In the genomic region with DNA sequence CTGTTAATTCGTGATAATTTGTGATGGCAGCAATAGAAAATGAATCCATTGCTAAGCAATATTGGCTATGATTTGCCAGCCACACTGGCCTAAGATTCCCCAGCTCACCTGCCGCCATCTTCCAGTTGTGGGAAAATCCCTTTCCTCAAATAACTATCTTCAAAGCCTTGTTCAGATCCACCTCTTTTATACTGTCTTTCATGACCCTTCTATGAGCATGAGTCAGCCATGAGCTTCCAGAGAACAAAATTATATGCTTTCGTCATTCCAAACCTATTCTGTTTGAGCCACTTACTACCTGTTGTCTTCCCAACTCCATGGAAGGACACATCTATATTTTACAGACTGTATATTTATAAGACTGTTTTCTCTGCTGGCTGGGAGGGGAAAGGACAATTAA, we compare ENCODE assay signal across 15 cellular contexts. TPM values are rescaled to one million over a fixed set of nuclear protein-coding genes. Genes with fewer than 3 reads are reported as not detected.
DNase-seq lines count a peak whose midpoint lies in the region; ATAC-seq, FAIRE-seq and TF ChIP-seq lines count a peak whose summit lies in the region.
"Had no signal": no experiment of that assay in that cellular context is flagged by ENCODE, and none has a peak within 500 bp of the region (broad histone marks: within the 10 kb centered on the region; RNA-seq: fewer than 3 reads in every experiment).

No MANE protein-coding gene starts in this region.

- no peaks in the 10 kb centered on the region for H3K27me3 Mint-ChIP-seq in neural crest cell (ENCODE audit: low read depth)
- H3K27me3 Mint-ChIP-seq in activated CD4-positive, alpha-beta T cell treated with anti-CD3 and anti-CD28 coated beads, Interleukin-2, amount 10 ng/mL, durations not matched to agents 24 days and 14 days, result peaks cover 40% of the 10 kb centered on the region

- H3K4me1 Mint-ChIP-seq in neural crest cell, result peaks cover 3% of the 10 kb centered on the region
- H3K4me1 Mint-ChIP-seq in activated CD4-positive, alpha-beta T cell treated with anti-CD3 and anti-CD28 coated beads, Interleukin-2, amount 10 ng/mL, durations not matched to agents 24 days and 14 days, result no peaks in the 10 kb centered on the region
- H3K4me1 Mint-ChIP-seq: CD4-positive, alpha-beta memory T cell; H9 had no signal

- H3K27ac Mint-ChIP-seq in neural crest cell (ENCODE audit: unreplicated experiment), result peak overlapping the region; percentile 41
- H3K27ac Mint-ChIP-seq in activated CD4-positive, alpha-beta T cell treated with anti-CD3 and anti-CD28 coated beads, Interleukin-2, amount 10 ng/mL, durations not matched to agents 24 days and 14 days, result no peak overlapping the region
- H3K27ac Mint-ChIP-seq: CD4-positive, alpha-beta memory T cell; H9 had no signal

- TF ChIP-seq CTCF in bronchial epithelial cell (IDR thresholded peaks at IDR 0.05; ENCODE audit: insufficient read depth, low read length, severe bottlenecking) (no peak), neural crest cell (conservative IDR thresholded peaks at IDR 0.05) (no peak)

- peak; percentile 61 for DNase-seq in NCI-H2227 (lab: John Stamatoyannopoulos, UW; ENCODE audit: unreplicated experiment)
- DNase-seq in bronchial epithelial cell (ENCODE audit: low read depth), result peak; percentile 8
- DNase-seq in neural crest cell (ENCODE audit: low read depth, low spot score), result no peak
- DNase-seq in putamen (ENCODE audit: low spot score), result no peak
- no peak for DNase-seq in left ventricle myocardium superior
- DNase-seq in activated CD4-positive, alpha-beta T cell treated with anti-CD3 and anti-CD28 coated beads, Interleukin-2, amount 10 ng/mL, durations not matched to agents 24 days and 14 days, result no peak
- DNase-seq in AG20443 (ENCODE audit: low spot score), result no peak
- DNase-seq: BE2C; CD4-positive, alpha-beta memory T cell; DMS79; GOT3; H9 had no signal

- H3K9me3 Mint-ChIP-seq in neural crest cell, result peaks cover 5% of the 10 kb centered on the region
- no peaks in the 10 kb centered on the region for H3K9me3 Mint-ChIP-seq in activated CD4-positive, alpha-beta T cell treated with anti-CD3 and anti-CD28 coated beads, Interleukin-2, amount 10 ng/mL, durations not matched to agents 24 days and 14 days

- H3K4me3 ChIP-seq in bronchial epithelial cell (ENCODE audit: low read depth, low read length), result no peak overlapping the region

- intact Hi-C loops in left ventricle myocardium superior (cut with micrococcal nuclease), result no loop called here
- intact Hi-C loops in activated CD4-positive, alpha-beta T cell treated with anti-CD3 and anti-CD28 coated beads, Interleukin-2, amount 10 ng/mL, durations not matched to agents 24 days and 14 days (cut with micrococcal nuclease), result no loop called here

- no peak overlapping the region for H3K4me3 Mint-ChIP-seq in neural crest cell
- no peak overlapping the region for H3K4me3 Mint-ChIP-seq in activated CD4-positive, alpha-beta T cell treated with anti-CD3 and anti-CD28 coated beads, Interleukin-2, amount 10 ng/mL, durations not matched to agents 24 days and 14 days
- H3K4me3 Mint-ChIP-seq: CD4-positive, alpha-beta memory T cell; H9 had no signal

- no peaks in the 10 kb centered on the region for H3K36me3 ChIP-seq in bronchial epithelial cell (ENCODE audit: control insufficient read depth, insufficient read depth, low read length)
- H3K36me3 ChIP-seq: BE2C had no signal

- no peak for FAIRE-seq in bronchial epithelial cell (lab: Jason Lieb, UNC)
- FAIRE-seq: A204.1, GM12891, HepG2 had no signal

- no peaks in the 10 kb centered on the region for H3K36me3 Mint-ChIP-seq in neural crest cell (ENCODE audit: low read depth)
- no peaks in the 10 kb centered on the region for H3K36me3 Mint-ChIP-seq in activated CD4-positive, alpha-beta T cell treated with anti-CD3 and anti-CD28 coated beads, Interleukin-2, amount 10 ng/mL, durations not matched to agents 24 days and 14 days (ENCODE audit: low read depth)
- H3K36me3 Mint-ChIP-seq: CD4-positive, alpha-beta memory T cell had no signal

- no peak for ATAC-seq in left ventricle myocardium superior
- ATAC-seq: HepG2 had no signal

- no peaks in the 10 kb centered on the region for H3K27me3 ChIP-seq in bronchial epithelial cell (ENCODE audit: control insufficient read depth, insufficient read depth, low read length)
- H3K27me3 ChIP-seq: BE2C had no signal

RNA-seq across cellular contexts. Expression of gene PRSS23, which starts 25.0 kb away (rescaled TPM):
- total RNA-seq in bronchial epithelial cell, result 75.0 and 101 TPM in 2 replicates
- total RNA-seq in neural crest cell, result 27.5 and 27.6 TPM in 2 replicates
- 5.6 TPM for total RNA-seq in left ventricle myocardium superior
- total RNA-seq in activated CD4-positive, alpha-beta T cell treated with anti-CD3 and anti-CD28 coated beads, Interleukin-2, amount 10 ng/mL, durations not matched to agents 24 days and 14 days, result 37.8 and 43.9 TPM in 2 replicates
- total RNA-seq: CD4-positive, alpha-beta memory T cell had no signal

Comparison
In these comparisons a context has a peak if more than half of its experiments do, and no peak if none do; other contexts are left out.
1. DNase-seq: peak in NCI-H2227 (single experiment) and bronchial epithelial cell (single experiment); none in neural crest cell (single experiment), putamen (single experiment), left ventricle myocardium superior (single experiment), activated CD4-positive, alpha-beta T cell treated with anti-CD3 and anti-CD28 coated beads, Interleukin-2, amount 10 ng/mL, durations not matched to agents 24 days and 14 days (single experiment) and AG20443 (single experiment).